34 cellular contexts compared by ENCODE assay signal in genomic region chr19:1736916-1737315, GRCh38. TPM values are rescaled to one million over a fixed set of nuclear protein-coding genes. Genes with fewer than 3 reads are reported as not detected.
"Had no signal": no experiment of that assay in that cellular context is flagged by ENCODE, and none has a peak within 500 bp of the region (broad histone marks: within the 10 kb centered on the region; RNA-seq: fewer than 3 reads in every experiment).

No MANE protein-coding gene starts in this region.

- H3K9me3 ChIP-seq: adrenal gland, gastrocnemius medialis had no signal

- H3K27ac ChIP-seq: adrenal gland, body of pancreas, esophagus muscularis mucosa, foreskin keratinocyte, gastrocnemius medialis had no signal

- DNase-seq: activated CD4-positive, alpha-beta memory T cell treated with anti-CD3 and anti-CD28 coated beads for 36 hours; activated CD4-positive, alpha-beta T cell treated with anti-CD3 and anti-CD28 coated beads for 36 hours; activated CD4-positive, alpha-beta T cell treated with anti-CD3 and anti-CD28 coated beads, Interleukin-2, amount 10 ng/mL, durations not matched to agents 24 days and 14 days; activated CD4-positive, CD25-positive, alpha-beta regulatory T cell; activated CD4-positive, CD25-positive, alpha-beta regulatory T cell treated with anti-CD3 and anti-CD28 coated beads, Interleukin-2, amount 50 U/mL, for 72 hours; activated CD8-positive, alpha-beta memory T cell treated with anti-CD3 and anti-CD28 coated beads, Interleukin-2, amount 10 ng/mL, durations not matched to agents 7 days and 5 days; activated CD8-positive, alpha-beta memory T cell treated with anti-CD3 and anti-CD28 coated beads, Interleukin-2, amount 50 U/mL, for 4 hours; activated CD8-positive, alpha-beta T cell treated with anti-CD3 and anti-CD28 coated beads, Interleukin-2, amount 10 ng/mL, durations not matched to agents 7 days and 5 days; activated effector memory CD4-positive, alpha-beta T cell treated with anti-CD3 and anti-CD28 coated beads, Interleukin-2, amount 50 U/mL, for 16 hours; activated naive CD4-positive, alpha-beta T cell treated with anti-CD3 and anti-CD28 coated beads for 36 hours; activated naive CD8-positive, alpha-beta T cell treated with anti-CD3 and anti-CD28 coated beads for 36 hours; activated naive CD8-positive, alpha-beta T cell treated with anti-CD3 and anti-CD28 coated beads, Interleukin-2, amount 50 U/mL, for 24 hours; activated T-cell treated with anti-CD3 and anti-CD28 coated beads, Interleukin-2, amount 50 U/mL, for 1 hour; activated T-cell treated with anti-CD3 and anti-CD28 coated beads, Interleukin-2, amount 50 U/mL, for 48 hours; adrenal gland; amygdala; aorta; body of pancreas; caudate nucleus; cortex of kidney; dermis blood vessel endothelial cell; effector CD4-positive, alpha-beta T cell; effector memory CD8-positive, alpha-beta T cell; erythroblast; foreskin keratinocyte; gastrocnemius medialis; glutamatergic neuron; T-helper 1 cell; T-helper 17 cell had no signal

- H3K4me3 ChIP-seq: adrenal gland, body of pancreas, esophagus muscularis mucosa, gastrocnemius medialis had no signal

- H3K4me1 ChIP-seq: adrenal gland, esophagus muscularis mucosa, foreskin keratinocyte, gastrocnemius medialis had no signal

- H3K36me3 ChIP-seq: adrenal gland, esophagus muscularis mucosa, gastrocnemius medialis had no signal

- ATAC-seq: activated CD4-positive, alpha-beta T cell treated with anti-CD3 and anti-CD28 coated beads for 36 hours; activated CD8-positive, alpha-beta memory T cell treated with anti-CD3 and anti-CD28 coated beads, Interleukin-2, amount 10 ng/mL, durations not matched to agents 7 days and 5 days; activated CD8-positive, alpha-beta T cell treated with anti-CD3 and anti-CD28 coated beads, Interleukin-2, amount 10 ng/mL, durations not matched to agents 7 days and 5 days; activated naive CD8-positive, alpha-beta T cell treated with anti-CD3 and anti-CD28 coated beads, Interleukin-2, amount 50 U/mL, for 24 hours; body of pancreas; effector memory CD8-positive, alpha-beta T cell; foreskin keratinocyte; gastrocnemius medialis; T-helper 17 cell had no signal

RNA-seq across cellular contexts. Expression of gene ONECUT3, which starts 16.4 kb away (rescaled TPM):
- total RNA-seq: activated CD4-positive, alpha-beta memory T cell treated with anti-CD3 and anti-CD28 coated beads for 36 hours; activated CD4-positive, alpha-beta T cell treated with anti-CD3 and anti-CD28 coated beads for 36 hours; activated CD4-positive, alpha-beta T cell treated with anti-CD3 and anti-CD28 coated beads, Interleukin-2, amount 10 ng/mL, durations not matched to agents 24 days and 14 days; activated CD8-positive, alpha-beta memory T cell treated with anti-CD3 and anti-CD28 coated beads for 36 hours; activated CD8-positive, alpha-beta memory T cell treated with anti-CD3 and anti-CD28 coated beads, Interleukin-2, amount 10 ng/mL, durations not matched to agents 7 days and 5 days; activated CD8-positive, alpha-beta T cell treated with anti-CD3 and anti-CD28 coated beads, Interleukin-2, amount 10 ng/mL, durations not matched to agents 7 days and 5 days; activated naive CD4-positive, alpha-beta T cell treated with anti-CD3 and anti-CD28 coated beads for 36 hours; activated naive CD8-positive, alpha-beta T cell treated with anti-CD3 and anti-CD28 coated beads for 36 hours; activated T-helper 1 cell treated with anti-CD3 and anti-CD28 coated beads, Interleukin-12 subunit alpha, Interleukin-12 subunit beta, Interleukin-2, Interleukin-4 antibody, amounts not matched to agents 30 ng/mL and 10 ng/mL and 1 ng/mL, durations not matched to agents 14 hours and 24 hours and 36 hours; activated T-helper 2 cell treated with anti-CD3 and anti-CD28 coated beads, Interferon-gamma antibody, Interleukin-2, Interleukin-4, amounts not matched to agents 10 μg/mL and 5 μg/mL and 100 μg/mL, durations not matched to agents 14 hours and 24 hours and 36 hours; adrenal gland; aorta; chondrocyte; dermis blood vessel endothelial cell; esophagus muscularis mucosa; foreskin keratinocyte; gastrocnemius medialis; T-helper 17 cell had no signal
- polyA plus RNA-seq: foreskin keratinocyte had no signal
